ENCODE assay signal across 9 cellular contexts in the genomic region with DNA sequence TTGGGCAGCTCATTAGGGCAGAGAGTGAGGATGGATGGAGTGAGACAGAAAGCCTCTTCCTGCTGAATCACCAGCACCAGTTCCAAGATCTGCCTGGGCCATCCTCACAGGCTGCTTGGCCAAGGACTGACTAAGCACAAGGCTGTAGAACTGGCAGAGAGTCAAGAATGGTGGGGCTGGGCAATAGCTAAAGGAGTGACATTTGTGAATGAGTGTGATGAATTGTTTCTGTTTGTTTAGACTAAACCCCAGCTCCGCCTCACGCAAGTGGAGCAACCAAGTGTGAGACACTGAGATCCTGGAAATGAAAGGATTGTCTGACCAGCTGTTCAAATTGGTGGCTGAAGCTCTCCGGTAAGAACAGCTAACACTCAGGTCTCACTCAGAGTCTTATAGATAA. TPM values are rescaled to one million over a fixed set of nuclear protein-coding genes. Genes with fewer than 3 reads are reported as not detected.
DNase-seq lines count a peak whose midpoint lies in the region; ATAC-seq and TF ChIP-seq lines count a peak whose summit lies in the region.
"Had no signal": no experiment of that assay in that cellular context is flagged by ENCODE, and none has a peak within 500 bp of the region (broad histone marks: within the 10 kb centered on the region; RNA-seq: fewer than 3 reads in every experiment).

No MANE protein-coding gene starts in this region.

- ATAC-seq in lower lobe of right lung (peak; percentile 79 to 86), T-cell (replicated peaks in 1 of 4) (no peak)
- no peak for ATAC-seq in activated CD8-positive, alpha-beta T cell treated with anti-CD3 and anti-CD28 coated beads, Interleukin-2, amount 10 ng/mL, durations not matched to agents 7 days and 5 days

- no peaks in the 10 kb centered on the region for H3K36me3 ChIP-seq in lower lobe of right lung

- H3K9me3 Mint-ChIP-seq in T-cell = peaks cover 0 to 4% (median 0%) of the 10 kb centered on the region in 3 donors
- H3K9me3 Mint-ChIP-seq in activated CD8-positive, alpha-beta T cell treated with anti-CD3 and anti-CD28 coated beads, Interleukin-2, amount 10 ng/mL, durations not matched to agents 7 days and 5 days (ENCODE audit: insufficient read depth) = no peaks in the 10 kb centered on the region
- H3K9me3 Mint-ChIP-seq: neural crest cell had no signal

- POLR2A ChIA-PET in T-cell (lab: Charles Lee) = no interaction called here
- POLR2A ChIA-PET in activated CD8-positive, alpha-beta T cell treated with anti-CD3 and anti-CD28 coated beads, Interleukin-2, amount 10 ng/mL, durations not matched to agents 7 days and 5 days (lab: Charles Lee) = no interaction called here

- CTCF ChIA-PET in T-cell (lab: Charles Lee) = no interaction called here
- CTCF ChIA-PET in activated CD8-positive, alpha-beta T cell treated with anti-CD3 and anti-CD28 coated beads, Interleukin-2, amount 10 ng/mL, durations not matched to agents 7 days and 5 days (lab: Charles Lee) = no interaction called here

- H3K4me3 ChIP-seq in cardiac fibroblast (replicated peaks in 1 of 2; ENCODE audit: low read depth in 2 of 2, low read length in 2 of 2) (no peak overlapping the region), lower lobe of right lung (no peak overlapping the region)

- no peaks in the 10 kb centered on the region for H3K4me1 Mint-ChIP-seq in T-cell
- H3K4me1 Mint-ChIP-seq in activated CD8-positive, alpha-beta T cell treated with anti-CD3 and anti-CD28 coated beads, Interleukin-2, amount 10 ng/mL, durations not matched to agents 7 days and 5 days (ENCODE audit: low read depth) = no peaks in the 10 kb centered on the region

- no peaks in the 10 kb centered on the region for H3K27me3 Mint-ChIP-seq in T-cell
- no peaks in the 10 kb centered on the region for H3K27me3 Mint-ChIP-seq in activated CD8-positive, alpha-beta T cell treated with anti-CD3 and anti-CD28 coated beads, Interleukin-2, amount 10 ng/mL, durations not matched to agents 7 days and 5 days (ENCODE audit: low read depth)

- DNase-seq in Ammon's horn (ENCODE audit: low spot score) (peak; percentile 83), NCI-H2107 (lab: John Stamatoyannopoulos, UW) (peak; percentile 41), cardiac fibroblast (ENCODE audit: low read depth in 2 of 2) (peak; percentile 98 to 99), lower lobe of right lung (peak; percentile 48), T-cell (no peak), UCSD-AML1 (lab: John Stamatoyannopoulos, UW; ENCODE audit: unreplicated experiment) (no peak)
- no peak for DNase-seq in activated CD8-positive, alpha-beta T cell treated with anti-CD3 and anti-CD28 coated beads, Interleukin-2, amount 10 ng/mL, durations not matched to agents 7 days and 5 days
- DNase-seq in activated CD4-positive, alpha-beta T cell treated with anti-CD3 and anti-CD28 coated beads for 4 hours = no peak

- no peaks in the 10 kb centered on the region for H3K4me1 ChIP-seq in lower lobe of right lung

- no peaks in the 10 kb centered on the region for H3K36me3 Mint-ChIP-seq in T-cell
- no peaks in the 10 kb centered on the region for H3K36me3 Mint-ChIP-seq in activated CD8-positive, alpha-beta T cell treated with anti-CD3 and anti-CD28 coated beads, Interleukin-2, amount 10 ng/mL, durations not matched to agents 7 days and 5 days (ENCODE audit: low read depth)

- H3K4me3 Mint-ChIP-seq in T-cell = no peak overlapping the region
- H3K4me3 Mint-ChIP-seq in activated CD8-positive, alpha-beta T cell treated with anti-CD3 and anti-CD28 coated beads, Interleukin-2, amount 10 ng/mL, durations not matched to agents 7 days and 5 days = no peak overlapping the region
- H3K4me3 Mint-ChIP-seq: neural crest cell had no signal

- H3K27ac Mint-ChIP-seq in T-cell = no peak overlapping the region
- no peak overlapping the region for H3K27ac Mint-ChIP-seq in activated CD8-positive, alpha-beta T cell treated with anti-CD3 and anti-CD28 coated beads, Interleukin-2, amount 10 ng/mL, durations not matched to agents 7 days and 5 days

- no peaks in the 10 kb centered on the region for H3K9me3 ChIP-seq in lower lobe of right lung

- intact Hi-C loops in lower lobe of right lung (cut with DNase I) = no loop called here

- no peak overlapping the region for H3K27ac ChIP-seq in lower lobe of right lung

- no peaks in the 10 kb centered on the region for H3K27me3 ChIP-seq in lower lobe of right lung (ENCODE audit: low read depth)

- no peak for TF ChIP-seq CTCF in cardiac fibroblast (IDR thresholded peaks at IDR 0.05; ENCODE audit: low read depth, low read length)
- no peak for TF ChIP-seq CTCF in lower lobe of right lung (IDR thresholded peaks at IDR 0.05)

RNA-seq across cellular contexts. Expression of a gene that starts 38.6 kb away (rescaled TPM):
- total RNA-seq in lower lobe of right lung (not detected), T-cell (under 1 TPM in 1 of 5 donors, not detected in 4; 0.06 TPM)
- not detected for total RNA-seq in activated CD8-positive, alpha-beta T cell treated with anti-CD3 and anti-CD28 coated beads, Interleukin-2, amount 10 ng/mL, durations not matched to agents 7 days and 5 days

RNA-seq across cellular contexts. Expression of a gene that starts 44.8 kb away (rescaled TPM):
- total RNA-seq in lower lobe of right lung = 0.41 TPM
- under 1 TPM in 1 of 5 donors, not detected in 4; 0.06 TPM for total RNA-seq in T-cell
- not detected for total RNA-seq in activated CD8-positive, alpha-beta T cell treated with anti-CD3 and anti-CD28 coated beads, Interleukin-2, amount 10 ng/mL, durations not matched to agents 7 days and 5 days

Comparison
In these comparisons a context has a peak if more than half of its experiments do, and no peak if none do; other contexts are left out.
1. DNase-seq: peak in Ammon's horn (single experiment), NCI-H2107 (single experiment), cardiac fibroblast (2 of 2) and lower lobe of right lung (single experiment); none in T-cell (0 of 34), UCSD-AML1 (single experiment), activated CD8-positive, alpha-beta T cell treated with anti-CD3 and anti-CD28 coated beads, Interleukin-2, amount 10 ng/mL, durations not matched to agents 7 days and 5 days (single experiment) and activated CD4-positive, alpha-beta T cell treated with anti-CD3 and anti-CD28 coated beads for 4 hours (0 of 2).
2. ATAC-seq: peak in lower lobe of right lung (2 of 2); none in T-cell (0 of 4) and activated CD8-positive, alpha-beta T cell treated with anti-CD3 and anti-CD28 coated beads, Interleukin-2, amount 10 ng/mL, durations not matched to agents 7 days and 5 days (single experiment).